8 cellular contexts compared by ENCODE assay signal in genomic region chr2:19132967-19133366, GRCh38.
"Had no signal": no experiment of that assay in that cellular context is flagged by ENCODE, and none has a peak within 500 bp of the region (broad histone marks: within the 10 kb centered on the region; RNA-seq: fewer than 3 reads in every experiment).

No MANE protein-coding gene starts in this region.

- H3K4me3 ChIP-seq: GM23338, K562 had no signal

- H2AFZ ChIP-seq: GM23338 had no signal

- DNase-seq: H9, HCEC 1CT, KG1 had no signal

- FAIRE-seq: H1, H54, HTR-8/SVneo, K562 had no signal

- H3K4me2 ChIP-seq: GM23338 had no signal

- ATAC-seq: GM23338, K562 had no signal

- H3K27ac Mint-ChIP-seq: GM23338, H9 had no signal

- H3K4me3 Mint-ChIP-seq: GM23338, H9 had no signal

- H3K9me3 Mint-ChIP-seq: GM23338, H9 had no signal
